In genomic region chr17:17843096-17843495, GRCh38 we compare ENCODE assay signal across 22 cellular contexts. TPM values are rescaled to one million over a fixed set of nuclear protein-coding genes. Genes with fewer than 3 reads are reported as not detected.
DNase-seq lines count a peak whose midpoint lies in the region; ATAC-seq and TF ChIP-seq lines count a peak whose summit lies in the region.
"Had no signal": no experiment of that assay in that cellular context is flagged by ENCODE, and none has a peak within 500 bp of the region (broad histone marks: within the 10 kb centered on the region; RNA-seq: fewer than 3 reads in every experiment).

No MANE protein-coding gene starts in this region.

- H3K27ac Mint-ChIP-seq in T-cell, result peak overlapping the region; percentile 5 to 86
- H3K27ac Mint-ChIP-seq: activated naive CD8-positive, alpha-beta T cell treated with anti-CD3 and anti-CD28 coated beads, Interleukin-2, amount 50 U/mL, for 24 hours had no signal

- intact Hi-C loops in A673 (cut with micrococcal nuclease; ENCODE audit: unreplicated experiment), result no loop called here

- no peak for DNase-seq in A673 (ENCODE audit: low spot score)
- DNase-seq in T-cell, result no peak
- DNase-seq in HuH-7.5 (ENCODE audit: low spot score), result no peak
- DNase-seq in NCI-H446 treated with DMSO at 0.1 percent for 48 hours (lab: John Stamatoyannopoulos, UW), result no peak
- no peak for DNase-seq in COR-L47 (lab: John Stamatoyannopoulos, UW)
- DNase-seq in NCI-H510A treated with DMSO at 0.1 percent for 48 hours (lab: John Stamatoyannopoulos, UW), result no peak
- DNase-seq: activated CD4-positive, CD25-positive, alpha-beta regulatory T cell treated with anti-CD3 and anti-CD28 coated beads, Interleukin-2, amount 50 U/mL, for 72 hours; activated naive CD8-positive, alpha-beta T cell treated with anti-CD3 and anti-CD28 coated beads, Interleukin-2, amount 50 U/mL, for 24 hours; CD8-positive, alpha-beta memory T cell; DMS79 treated with DMSO at 0.1 percent for 48 hours; HCEC 1CT; IMR-90; MG63; naive B cell; NCI-H146; NCI-H2171 treated with DMSO at 0.1 percent for 48 hours; posterior cingulate gyrus; small intestine; stimulated activated CD4-positive, alpha-beta T cell treated with anti-CD3 and anti-CD28 coated beads, Interleukin-4, amount 100 ng/mL, for 1 hour; T1000 had no signal

- no TSS peak for BruUV-seq in A673 (replicated peaks; lab: Mats Ljungman, UMichigan)

- no peaks in the 10 kb centered on the region for H3K27me3 ChIP-seq in A673 (replicated peaks; ENCODE audit: insufficient read depth, low read depth, low read length, poor library complexity)
- H3K27me3 ChIP-seq in skeletal muscle tissue (ENCODE audit: control insufficient read depth in 3 of 3, insufficient read depth in 3 of 3, low read length in 3 of 3), result no peaks in the 10 kb centered on the region
- H3K27me3 ChIP-seq: MG63 had no signal

- peaks cover 35% of the 10 kb centered on the region for H3K4me1 ChIP-seq in A673 (ENCODE audit: insufficient read depth, low read length, poor library complexity, severe bottlenecking)
- peaks cover 52 to 60% (median 60%) of the 10 kb centered on the region in 3 donors for H3K4me1 ChIP-seq in skeletal muscle tissue (ENCODE audit: control insufficient read depth in 3 of 3, insufficient read depth in 3 of 3, low read length in 3 of 3)

- peaks cover 26 to 45% (median 40%) of the 10 kb centered on the region in 3 donors for H3K4me1 Mint-ChIP-seq in T-cell

- CTCF ChIA-PET in A673 (lab: Charles Lee), result no interaction called here
- CTCF ChIA-PET in T-cell (lab: Charles Lee), result no interaction called here

- ATAC-seq in T-cell (replicated peaks in 1 of 4) (no peak), esophagus mucosa (peak; percentile 4)
- ATAC-seq: activated naive CD8-positive, alpha-beta T cell treated with anti-CD3 and anti-CD28 coated beads, Interleukin-2, amount 50 U/mL, for 24 hours had no signal

- H3K27ac ChIP-seq in A673 (ENCODE audit: low read depth, low read length, poor library complexity, severe bottlenecking) (peak overlapping the region; percentile 86), skeletal muscle tissue (ENCODE audit: low read depth, low read length) (peak overlapping the region; percentile 100)

- POLR2A ChIA-PET in A673 (lab: Charles Lee; ENCODE audit: low non-redundant PET) (no interaction called here), T-cell (lab: Charles Lee) (interaction anchor here in 1 of 2 donors (0.6 kb wide), 1 partner anchor 13 kb away, joined by 3 read pairs; no protein-coding TSS in a partner anchor)

- H3K9me3 ChIP-seq in A673 (ENCODE audit: low read depth, low read length, poor library complexity, severe bottlenecking) (no peaks in the 10 kb centered on the region), skeletal muscle tissue (ENCODE audit: control insufficient read depth in 3 of 3, low read length in 3 of 3) (no peaks in the 10 kb centered on the region)
- H3K9me3 ChIP-seq: MG63 had no signal

- H3K27me3 Mint-ChIP-seq in T-cell, result no peaks in the 10 kb centered on the region
- H3K27me3 Mint-ChIP-seq: activated naive CD8-positive, alpha-beta T cell treated with anti-CD3 and anti-CD28 coated beads, Interleukin-2, amount 50 U/mL, for 24 hours; CD8-positive, alpha-beta memory T cell; naive B cell had no signal

- H3K4me3 ChIP-seq in A673 (ENCODE audit: low read depth, low read length, poor library complexity, severe bottlenecking), result no peak overlapping the region
- H3K4me3 ChIP-seq in skeletal muscle tissue (ENCODE audit: low read length in 3 of 3), result no peak overlapping the region
- H3K4me3 ChIP-seq: MG63 had no signal

- no peak overlapping the region for H3K4me3 Mint-ChIP-seq in T-cell
- H3K4me3 Mint-ChIP-seq: activated naive CD8-positive, alpha-beta T cell treated with anti-CD3 and anti-CD28 coated beads, Interleukin-2, amount 50 U/mL, for 24 hours had no signal

- H3K36me3 Mint-ChIP-seq in T-cell, result no peaks in the 10 kb centered on the region
- H3K36me3 Mint-ChIP-seq: naive B cell had no signal

- H3K36me3 ChIP-seq in A673 (ENCODE audit: insufficient read depth, low read length, poor library complexity, severe bottlenecking), result no peaks in the 10 kb centered on the region
- peaks cover 6 to 11% (median 10%) of the 10 kb centered on the region in 3 donors for H3K36me3 ChIP-seq in skeletal muscle tissue (ENCODE audit: control insufficient read depth in 3 of 3, insufficient read depth in 3 of 3, low read length in 3 of 3)
- H3K36me3 ChIP-seq: MG63 had no signal

- no peak for TF ChIP-seq CTCF in A673 (conservative IDR thresholded peaks at IDR 0.05; ENCODE audit: low read depth, low read length)

- peak overlapping the region; percentile 33 to 51 (median 38) for H3K9ac ChIP-seq in skeletal muscle tissue (ENCODE audit: low read depth in 1 of 3, low read length in 3 of 3)

- H3K9me3 Mint-ChIP-seq in T-cell, result no peaks in the 10 kb centered on the region
- H3K9me3 Mint-ChIP-seq: activated naive CD8-positive, alpha-beta T cell treated with anti-CD3 and anti-CD28 coated beads, Interleukin-2, amount 50 U/mL, for 24 hours; CD8-positive, alpha-beta memory T cell; naive B cell had no signal

RNA-seq across cellular contexts. Expression of gene SREBF1, which starts 6.3 kb away (rescaled TPM):
- total RNA-seq in A673 (2021), result 240 and 328 TPM in 2 replicates
- 100 to 1,000 TPM in 2 of 5 donors, 10 to 100 TPM in 3; 24.6 to 279 (median 38.9) TPM for total RNA-seq in T-cell
- total RNA-seq in esophagus mucosa, result 142 TPM
- total RNA-seq in skeletal muscle tissue, result 23.0 TPM
